25 cellular contexts compared by ENCODE assay signal in genomic region chr11:134791102-134791501, GRCh38.
DNase-seq lines count a peak whose midpoint lies in the region; ATAC-seq and TF ChIP-seq lines count a peak whose summit lies in the region.
"Had no signal": no experiment of that assay in that cellular context is flagged by ENCODE, and none has a peak within 500 bp of the region (broad histone marks: within the 10 kb centered on the region; RNA-seq: fewer than 3 reads in every experiment).

No MANE protein-coding gene starts in this region.

- peak overlapping the region; percentile 30 for H3K27ac Mint-ChIP-seq in mesothelial cell of epicardium
- H3K27ac Mint-ChIP-seq: B cell; CD4-positive, alpha-beta memory T cell; CD4-positive, CD25-positive, alpha-beta regulatory T cell; CD8-positive, alpha-beta memory T cell had no signal

- ATAC-seq in heart right ventricle (no peak), SK-N-SH treated with all-trans-retinoic acid at 6 μM for 48 hours (no peak)
- ATAC-seq: A549, GM12878 had no signal

- H3K9me3 Mint-ChIP-seq in mesothelial cell of epicardium: no peaks in the 10 kb centered on the region
- H3K9me3 Mint-ChIP-seq: CD4-positive, alpha-beta memory T cell; CD4-positive, CD25-positive, alpha-beta regulatory T cell; CD8-positive, alpha-beta memory T cell had no signal

- H3K4me1 ChIP-seq in cardiac muscle cell (ENCODE audit: low read depth) (peaks cover 19% of the 10 kb centered on the region), heart right ventricle (no peaks in the 10 kb centered on the region), BE2C (no peaks in the 10 kb centered on the region)
- H3K4me1 ChIP-seq: A549, BLaER1 had no signal

- H3K4me3 ChIP-seq in cardiac muscle cell (no peak overlapping the region), heart right ventricle (no peak overlapping the region), BE2C (ENCODE audit: low read depth, low read length) (no peak overlapping the region)
- H3K4me3 ChIP-seq: A549, BLaER1, GM12878 had no signal

- intact Hi-C loops in heart right ventricle (cut with DNase I): no loop called here

- peaks cover 24% of the 10 kb centered on the region for H3K4me1 Mint-ChIP-seq in mesothelial cell of epicardium
- H3K4me1 Mint-ChIP-seq: B cell; CD14-positive monocyte; CD4-positive, alpha-beta memory T cell; CD4-positive, CD25-positive, alpha-beta regulatory T cell; CD8-positive, alpha-beta memory T cell had no signal

- WGBS in heart right ventricle, 2 donors: 36 to 37% methylated on average over 2 of the region's 2 CpGs

- TF ChIP-seq CTCF in cardiac muscle cell (IDR thresholded peaks at IDR 0.05; ENCODE audit: low read depth, low read length) (no peak), heart right ventricle (IDR thresholded peaks at IDR 0.05) (no peak), mesothelial cell of epicardium (IDR thresholded peaks at IDR 0.05; ENCODE audit: unreplicated experiment) (no peak), BE2C (IDR thresholded peaks at IDR 0.05; ENCODE audit: low read depth, low read length) (no peak)

- peak in 1 of 2 donors; percentile 70 for DNase-seq in cardiac muscle cell (ENCODE audit: low read depth in 1 of 2, low spot score in 1 of 2)
- no peak for DNase-seq in heart right ventricle
- DNase-seq in mesothelial cell of epicardium (ENCODE audit: low spot score in 2 of 2, unreplicated experiment in 2 of 2): no peak
- DNase-seq in BE2C: no peak
- no peak for DNase-seq in dedifferentiated amniotic fluid mesenchymal stem cell (ENCODE audit: extremely low spot score)
- DNase-seq in NCI-H146 (lab: John Stamatoyannopoulos, UW): no peak
- DNase-seq: AML-193; C1 segment of cervical spinal cord; CD4-positive, alpha-beta memory T cell; CD4-positive, CD25-positive, alpha-beta regulatory T cell; CD8-positive, alpha-beta memory T cell; COR-L47; DMS 273 treated with DMSO at 0.1 percent for 48 hours; DMS153; DMS53; DND-41; EL; GDM1 had no signal

- H3K36me3 ChIP-seq in cardiac muscle cell (no peaks in the 10 kb centered on the region), heart right ventricle (no peaks in the 10 kb centered on the region), BE2C (no peaks in the 10 kb centered on the region)
- H3K36me3 ChIP-seq: BLaER1 had no signal

- H3K27me3 Mint-ChIP-seq in mesothelial cell of epicardium (ENCODE audit: low read depth): peaks cover 4% of the 10 kb centered on the region
- H3K27me3 Mint-ChIP-seq: B cell; CD4-positive, CD25-positive, alpha-beta regulatory T cell had no signal

- H3K36me3 Mint-ChIP-seq in mesothelial cell of epicardium: no peaks in the 10 kb centered on the region
- H3K36me3 Mint-ChIP-seq: CD14-positive monocyte; CD4-positive, alpha-beta memory T cell; CD4-positive, CD25-positive, alpha-beta regulatory T cell; CD8-positive, alpha-beta memory T cell had no signal

- H3K27ac ChIP-seq in cardiac muscle cell: peak overlapping the region; percentile 64
- H3K27ac ChIP-seq in heart right ventricle: no peak overlapping the region
- H3K27ac ChIP-seq: 22Rv1, A549, BLaER1 had no signal

- H3K9me3 ChIP-seq in cardiac muscle cell (ENCODE audit: low read depth) (no peaks in the 10 kb centered on the region), heart right ventricle (no peaks in the 10 kb centered on the region), BE2C (no peaks in the 10 kb centered on the region)
- H3K9me3 ChIP-seq: A549, BLaER1 had no signal

- no peak overlapping the region for H3K4me3 Mint-ChIP-seq in mesothelial cell of epicardium
- H3K4me3 Mint-ChIP-seq: B cell; CD14-positive monocyte; CD4-positive, alpha-beta memory T cell; CD4-positive, CD25-positive, alpha-beta regulatory T cell; CD8-positive, alpha-beta memory T cell had no signal

- H3K27me3 ChIP-seq in cardiac muscle cell (no peaks in the 10 kb centered on the region), heart right ventricle (peaks cover 0 to 59% (median 9%) of the 10 kb centered on the region in 7 donors), BE2C (peaks cover 13% of the 10 kb centered on the region)
- H3K27me3 ChIP-seq: BLaER1 had no signal

TF ChIP-seq in SK-N-SH treated with all-trans-retinoic acid at 6 μM for 48 hours, 23 proteins besides CTCF, POLR2A, EP300 and RAD21 (continues in another document):
- TF ChIP-seq ZNF70 (CRISPR knock-in tag; IDR thresholded peaks at IDR 0.05) (no peak), ISL1 (CRISPR knock-in tag; IDR thresholded peaks at IDR 0.05) (peak; percentile 89), TOX (CRISPR knock-in tag; IDR thresholded peaks at IDR 0.05; ENCODE audit: borderline replicate concordance) (no peak), CREB5 (CRISPR knock-in tag; IDR thresholded peaks at IDR 0.05; ENCODE audit: low read depth) (peak; percentile 31; the same call in 1 of the 2 replicates), ZNF8 (CRISPR knock-in tag; IDR thresholded peaks at IDR 0.05) (no peak), ZC3H10 (CRISPR knock-in tag; IDR thresholded peaks at IDR 0.05) (no peak), POU6F1 (CRISPR knock-in tag; IDR thresholded peaks at IDR 0.05; ENCODE audit: borderline replicate concordance, low read depth) (no peak; the same call in 1 of the 2 replicates), GLIS3 (CRISPR knock-in tag; IDR thresholded peaks at IDR 0.05) (0 out of 2 replicates have a peak, but pooled peaks have one; percentile 79), ARNTL (CRISPR knock-in tag; IDR thresholded peaks at IDR 0.05; ENCODE audit: borderline replicate concordance, low read depth) (no peak), ESRRG (CRISPR knock-in tag; IDR thresholded peaks at IDR 0.05) (no peak), OSR1 (CRISPR knock-in tag; IDR thresholded peaks at IDR 0.05) (no peak), PATZ1 (CRISPR knock-in tag; IDR thresholded peaks at IDR 0.05; ENCODE audit: borderline replicate concordance) (no peak), PPARA (CRISPR knock-in tag; IDR thresholded peaks at IDR 0.05; ENCODE audit: borderline replicate concordance) (no peak), TSHZ2 (CRISPR knock-in tag; IDR thresholded peaks at IDR 0.05) (no peak)
